29 cellular contexts compared by ENCODE assay signal in genomic region chr1:44138239-44138638, GRCh38. TPM values are rescaled to one million over a fixed set of nuclear protein-coding genes. Genes with fewer than 3 reads are reported as not detected.
"Had no signal": no experiment of that assay in that cellular context is flagged by ENCODE, and none has a peak within 500 bp of the region (broad histone marks: within the 10 kb centered on the region; RNA-seq: fewer than 3 reads in every experiment).

No MANE protein-coding gene starts in this region.

- H3K27me3 ChIP-seq: left lung had no signal

- H3K36me3 ChIP-seq: esophagus squamous epithelium, gastrocnemius medialis, heart right ventricle, left lung, lower lobe of right lung had no signal

- H3K4me3 ChIP-seq: coronary artery, dorsolateral prefrontal cortex, esophagus squamous epithelium, gastrocnemius medialis, heart right ventricle, left lung, lower lobe of right lung, mucosa of descending colon had no signal

- H3K9me3 ChIP-seq: esophagus squamous epithelium, gastrocnemius medialis, left lung, lower lobe of right lung, mucosa of descending colon had no signal

- H3K27ac Mint-ChIP-seq: mesothelial cell of epicardium had no signal

- DNase-seq: dermis blood vessel endothelial cell; dorsolateral prefrontal cortex; effector CD4-positive, alpha-beta T cell; effector memory CD4-positive, alpha-beta T cell; esophagus squamous epithelium; foreskin fibroblast; foreskin melanocyte; gastrocnemius medialis; glutamatergic neuron; head of caudate nucleus; heart right ventricle; hippocampal formation; left colon; left lung; lower lobe of right lung; mesenchymal stem cell; mucosa of descending colon; naive B cell had no signal

- H3K27ac ChIP-seq: coronary artery, dorsolateral prefrontal cortex, esophagus squamous epithelium, gastrocnemius medialis, heart right ventricle, left lung, lower lobe of right lung had no signal

- H3K9me3 Mint-ChIP-seq: mesothelial cell of epicardium had no signal

- H3K4me3 Mint-ChIP-seq: mesothelial cell of epicardium, naive B cell had no signal

- H3K4me1 Mint-ChIP-seq: mesothelial cell of epicardium, naive B cell had no signal

- ATAC-seq: gastrocnemius medialis, heart right ventricle, left colon, left lung, lower lobe of right lung, mucosa of descending colon had no signal

- H3K4me1 ChIP-seq: esophagus squamous epithelium, gastrocnemius medialis, heart right ventricle, left lung, lower lobe of right lung had no signal

- H3K36me3 Mint-ChIP-seq: mesothelial cell of epicardium, naive B cell had no signal

RNA-seq across cellular contexts. Expression of gene KLF18, which starts 3.2 kb away (rescaled TPM):
- total RNA-seq: cerebellum, dermis blood vessel endothelial cell, dorsolateral prefrontal cortex, endothelial cell of umbilical vein, epithelial cell of proximal tubule, esophagus squamous epithelium, gastrocnemius medialis, glomerular endothelial cell, heart right ventricle, kidney epithelial cell, left colon, left lung, lower leg skin, lower lobe of right lung, lung microvascular endothelial cell, mesenteric fat pad, mesothelial cell of epicardium, mucosa of descending colon, myocyte had no signal

RNA-seq across cellular contexts. Expression of gene KLF17, which starts 19.6 kb away (rescaled TPM):
- total RNA-seq: cerebellum, dermis blood vessel endothelial cell, endothelial cell of umbilical vein, epithelial cell of proximal tubule, gastrocnemius medialis, glomerular endothelial cell, kidney epithelial cell, lower leg skin, lung microvascular endothelial cell, mesenteric fat pad, mesothelial cell of epicardium, myocyte had no signal
